Comparison of ENCODE assay signal across 14 cellular contexts in the genomic region with DNA sequence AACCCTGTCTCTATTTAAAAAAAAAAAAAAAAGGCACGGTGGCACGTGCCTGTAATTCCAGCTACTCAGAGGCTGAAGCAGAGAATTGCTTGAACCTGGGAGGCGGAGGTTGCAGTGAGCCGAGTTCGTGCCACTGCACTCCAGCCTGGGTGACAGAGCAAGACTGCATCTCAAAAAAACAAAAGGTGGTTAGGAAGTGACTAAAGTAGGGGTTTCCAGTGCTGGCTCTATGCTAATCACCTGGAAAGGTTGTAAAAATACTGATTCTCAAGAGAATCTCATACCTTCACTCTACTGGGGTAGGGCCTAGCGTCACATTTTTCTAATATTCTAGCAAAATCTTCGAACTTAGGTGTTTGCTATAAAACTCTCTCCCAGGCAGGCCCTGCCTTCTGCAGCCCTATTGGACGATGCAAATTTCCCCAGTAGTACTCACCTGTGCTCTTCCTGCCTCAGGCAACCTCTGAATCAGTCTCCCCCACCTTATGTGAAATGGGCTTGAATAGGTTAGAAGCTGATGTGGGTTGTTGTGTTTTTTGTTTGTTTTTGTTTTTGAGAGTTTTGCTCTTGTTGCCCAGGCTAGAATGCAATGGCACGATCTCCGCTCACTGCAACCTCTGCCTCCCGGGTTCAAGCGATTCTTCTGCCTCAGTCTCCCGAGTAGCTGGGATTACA. TPM values are rescaled to one million over a fixed set of nuclear protein-coding genes. Genes with fewer than 3 reads are reported as not detected.
DNase-seq lines count a peak whose midpoint lies in the region; ATAC-seq and TF ChIP-seq lines count a peak whose summit lies in the region.
"Had no signal": no experiment of that assay in that cellular context is flagged by ENCODE, and none has a peak within 500 bp of the region (broad histone marks: within the 10 kb centered on the region; RNA-seq: fewer than 3 reads in every experiment).

No MANE protein-coding gene starts in this region.

- H3K4me3 Mint-ChIP-seq in natural killer cell treated with Interleukin-12 subunit alpha and Interleukin-12 subunit beta and Interleukin-15 and Interleukin-18, amount 100 ng/mL, for 72 hours = no peak overlapping the region
- H3K4me3 Mint-ChIP-seq in natural killer cell = no peak overlapping the region
- no peak overlapping the region for H3K4me3 Mint-ChIP-seq in activated T-helper 17 cell treated with anti-CD3 and anti-CD28 coated beads, Interleukin-2, amount 50 U/mL, for 72 hours
- H3K4me3 Mint-ChIP-seq: CD4-positive, CD25-positive, alpha-beta regulatory T cell had no signal

- H3K27me3 Mint-ChIP-seq in natural killer cell treated with Interleukin-12 subunit alpha and Interleukin-12 subunit beta and Interleukin-15 and Interleukin-18, amount 100 ng/mL, for 72 hours = no peaks in the 10 kb centered on the region
- H3K27me3 Mint-ChIP-seq in natural killer cell (ENCODE audit: low read depth in 2 of 2) = no peaks in the 10 kb centered on the region
- H3K27me3 Mint-ChIP-seq in activated T-helper 17 cell treated with anti-CD3 and anti-CD28 coated beads, Interleukin-2, amount 50 U/mL, for 72 hours = no peaks in the 10 kb centered on the region

- no peak for TF ChIP-seq CTCF in natural killer cell (IDR thresholded peaks at IDR 0.05)

- peak; percentile 35 for DNase-seq in natural killer cell treated with Interleukin-12 subunit alpha and Interleukin-12 subunit beta and Interleukin-15 and Interleukin-18, amount 100 ng/mL, for 72 hours (ENCODE audit: low spot score)
- no peak for DNase-seq in natural killer cell
- DNase-seq in iPS-NIHi7 (ENCODE audit: extremely low spot score) = peak; percentile 29
- DNase-seq in GM19240 (ENCODE audit: insufficient read length, low spot score) = no peak
- DNase-seq in NCI-H1694 treated with DMSO at 0.1 percent for 48 hours (lab: John Stamatoyannopoulos, UW) = no peak
- no peak for DNase-seq in NCI-H226
- DNase-seq: ACHN; Caco-2; CD4-positive, CD25-positive, alpha-beta regulatory T cell; NCI-H1105 treated with DMSO at 0.1 percent for 48 hours; NCI-H187 treated with DMSO at 0.1 percent for 48 hours; NCI-H446; NK-92 treated with Interleukin-12 subunit alpha and Interleukin-12 subunit beta, amount 100 ng/mL, for 24 hours had no signal

- peaks cover 0 to 10% of the 10 kb centered on the region in 2 donors for H3K4me1 Mint-ChIP-seq in natural killer cell treated with Interleukin-12 subunit alpha and Interleukin-12 subunit beta and Interleukin-15 and Interleukin-18, amount 100 ng/mL, for 72 hours (ENCODE audit: low read depth in 2 of 2)
- peaks cover 0 to 4% of the 10 kb centered on the region in 2 donors for H3K4me1 Mint-ChIP-seq in natural killer cell
- H3K4me1 Mint-ChIP-seq in activated T-helper 17 cell treated with anti-CD3 and anti-CD28 coated beads, Interleukin-2, amount 50 U/mL, for 72 hours = no peaks in the 10 kb centered on the region
- H3K4me1 Mint-ChIP-seq: CD4-positive, CD25-positive, alpha-beta regulatory T cell had no signal

- no peak for ATAC-seq in natural killer cell treated with Interleukin-12 subunit alpha and Interleukin-12 subunit beta and Interleukin-15 and Interleukin-18, amount 100 ng/mL, for 72 hours
- ATAC-seq in natural killer cell = no peak
- peak; percentile 62 for ATAC-seq in activated T-helper 17 cell treated with anti-CD3 and anti-CD28 coated beads, Interleukin-2, amount 50 U/mL, for 72 hours (replicated peaks)

- H3K27ac Mint-ChIP-seq in natural killer cell treated with Interleukin-12 subunit alpha and Interleukin-12 subunit beta and Interleukin-15 and Interleukin-18, amount 100 ng/mL, for 72 hours = no peak overlapping the region
- no peak overlapping the region for H3K27ac Mint-ChIP-seq in natural killer cell
- H3K27ac Mint-ChIP-seq in activated T-helper 17 cell treated with anti-CD3 and anti-CD28 coated beads, Interleukin-2, amount 50 U/mL, for 72 hours = peak overlapping the region; percentile 15

- H3K9me3 Mint-ChIP-seq in natural killer cell treated with Interleukin-12 subunit alpha and Interleukin-12 subunit beta and Interleukin-15 and Interleukin-18, amount 100 ng/mL, for 72 hours = no peaks in the 10 kb centered on the region
- no peaks in the 10 kb centered on the region for H3K9me3 Mint-ChIP-seq in natural killer cell
- no peaks in the 10 kb centered on the region for H3K9me3 Mint-ChIP-seq in activated T-helper 17 cell treated with anti-CD3 and anti-CD28 coated beads, Interleukin-2, amount 50 U/mL, for 72 hours
- H3K9me3 Mint-ChIP-seq: CD4-positive, CD25-positive, alpha-beta regulatory T cell had no signal

- intact Hi-C loops in natural killer cell (cut with micrococcal nuclease) = no loop called here

- H3K36me3 Mint-ChIP-seq in natural killer cell treated with Interleukin-12 subunit alpha and Interleukin-12 subunit beta and Interleukin-15 and Interleukin-18, amount 100 ng/mL, for 72 hours = no peaks in the 10 kb centered on the region
- no peaks in the 10 kb centered on the region for H3K36me3 Mint-ChIP-seq in natural killer cell
- H3K36me3 Mint-ChIP-seq in activated T-helper 17 cell treated with anti-CD3 and anti-CD28 coated beads, Interleukin-2, amount 50 U/mL, for 72 hours (ENCODE audit: low read depth) = no peaks in the 10 kb centered on the region
- H3K36me3 Mint-ChIP-seq: CD4-positive, CD25-positive, alpha-beta regulatory T cell had no signal

RNA-seq across cellular contexts. Expression of a gene that starts 3.5 kb away (rescaled TPM):
- 1 to 10 TPM in 1 of 2 donors, under 1 TPM in 1; 0.39 to 8.4 TPM for total RNA-seq in natural killer cell treated with Interleukin-12 subunit alpha and Interleukin-12 subunit beta and Interleukin-15 and Interleukin-18, amount 100 ng/mL, for 72 hours
- 10 to 100 TPM in 1 of 3 donors, 1 to 10 TPM in 2; 1.9 to 12.9 (median 6.1) TPM for total RNA-seq in natural killer cell
- 10 to 100 TPM in 1 of 2 donors, 1 to 10 TPM in 1; 3.4 to 13.0 TPM for total RNA-seq in activated T-helper 17 cell treated with anti-CD3 and anti-CD28 coated beads, Interleukin-2, amount 50 U/mL, for 72 hours

RNA-seq across cellular contexts. Expression of a gene that starts 18.8 kb away (rescaled TPM):
- total RNA-seq in natural killer cell treated with Interleukin-12 subunit alpha and Interleukin-12 subunit beta and Interleukin-15 and Interleukin-18, amount 100 ng/mL, for 72 hours = under 1 TPM; 0.24 to 0.47 TPM
- under 1 TPM in 1 of 3 donors, not detected in 2; 0.40 TPM for total RNA-seq in natural killer cell
- total RNA-seq in activated T-helper 17 cell treated with anti-CD3 and anti-CD28 coated beads, Interleukin-2, amount 50 U/mL, for 72 hours = under 1 TPM; 0.50 to 0.61 TPM
- total RNA-seq: CD4-positive, CD25-positive, alpha-beta regulatory T cell had no signal

RNA-seq across cellular contexts. Expression of a gene that starts 33.2 kb away (rescaled TPM):
- 10 to 100 TPM; 34.3 to 36.5 TPM for total RNA-seq in natural killer cell treated with Interleukin-12 subunit alpha and Interleukin-12 subunit beta and Interleukin-15 and Interleukin-18, amount 100 ng/mL, for 72 hours
- total RNA-seq in natural killer cell = 10 to 100 TPM; 32.3 to 48.3 (median 40.5) TPM
- total RNA-seq in activated T-helper 17 cell treated with anti-CD3 and anti-CD28 coated beads, Interleukin-2, amount 50 U/mL, for 72 hours = 10 to 100 TPM; 26.4 to 32.6 TPM

Comparison
In these comparisons a context has a peak if more than half of its experiments do, and no peak if none do; other contexts are left out.
1. DNase-seq: peak in natural killer cell treated with Interleukin-12 subunit alpha and Interleukin-12 subunit beta and Interleukin-15 and Interleukin-18, amount 100 ng/mL, for 72 hours (single experiment) and iPS-NIHi7 (single experiment); none in natural killer cell (single experiment), GM19240 (single experiment), NCI-H1694 treated with DMSO at 0.1 percent for 48 hours (single experiment) and NCI-H226 (single experiment).